Comparison of ENCODE assay signal across 6 cellular contexts in the genomic region with DNA sequence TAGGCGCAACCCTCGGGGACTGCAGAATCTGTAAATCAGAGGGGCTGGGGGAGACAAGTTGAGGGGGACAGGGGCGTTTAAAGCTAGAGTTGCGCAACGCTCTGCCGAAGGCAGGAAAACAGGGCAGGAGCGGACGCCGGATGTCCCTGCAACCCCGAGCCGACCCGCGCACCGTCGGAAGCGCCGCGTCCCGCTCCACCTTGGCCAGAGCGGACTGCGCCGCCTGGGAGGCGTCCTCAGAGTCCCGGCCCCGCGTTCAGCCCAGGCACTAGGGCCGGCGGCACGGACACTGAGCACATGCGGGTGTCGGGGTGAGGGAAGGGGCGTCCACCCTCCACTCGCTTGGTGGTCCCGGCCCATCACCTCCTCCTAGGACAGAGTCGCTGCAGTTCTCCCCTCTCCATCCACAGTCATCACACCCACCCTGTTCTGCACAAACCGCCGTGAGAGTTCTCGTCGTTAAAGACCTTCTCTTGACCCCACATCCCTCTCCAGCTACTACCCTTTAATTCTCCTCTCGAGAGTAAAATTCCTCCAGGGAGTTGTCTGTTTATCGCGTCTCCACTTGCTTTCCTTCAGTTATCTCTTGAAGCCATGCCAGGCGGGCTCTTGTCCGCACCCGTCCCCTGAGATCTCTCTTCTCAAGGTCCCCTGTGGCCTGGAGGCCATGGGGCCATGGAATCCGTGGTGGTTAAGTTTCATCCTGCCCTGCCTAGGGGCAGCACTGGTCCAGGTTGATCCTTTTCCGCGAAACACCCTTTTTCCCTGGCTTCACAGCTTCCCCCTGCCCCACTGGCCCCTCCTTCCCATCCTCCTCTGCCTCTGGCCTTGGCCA.
DNase-seq lines count a peak whose midpoint lies in the region; ATAC-seq, FAIRE-seq and TF ChIP-seq lines count a peak whose summit lies in the region.

No MANE protein-coding gene starts in this region.

- ATAC-seq in effector memory CD8-positive, alpha-beta T cell (replicated peaks): peak; percentile 4
- ATAC-seq in HG02870 (IDR thresholded peaks at IDR 0.05; ENCODE audit: unreplicated experiment): no peak

- FAIRE-seq in D721Med (lab: Jason Lieb, UNC): no peak

- peak overlapping the region; percentile 78 to 83 for H3K4me3 Mint-ChIP-seq in effector memory CD8-positive, alpha-beta T cell

- peak; percentile 20 for DNase-seq in stimulated activated CD4-positive, alpha-beta T cell treated with anti-CD3 and anti-CD28 coated beads, Interleukin-1b, Interleukin-23, amount 100 ng/mL, for 48 hours
- no peak for DNase-seq in stimulated activated CD4-positive, alpha-beta T cell treated with anti-CD3 and anti-CD28 coated beads, Interleukin-12 subunit alpha, Interleukin-12 subunit beta, amount 100 ng/mL, for 4 hours
- no peak for DNase-seq in effector memory CD8-positive, alpha-beta T cell
- DNase-seq in skeletal muscle cell (ENCODE audit: low read depth): no peak
- DNase-seq in D721Med (ENCODE audit: insufficient read length, low spot score): no peak

- peaks cover 23% of the 10 kb centered on the region in 2 donors for H3K4me1 Mint-ChIP-seq in effector memory CD8-positive, alpha-beta T cell (ENCODE audit: low read depth in 2 of 2)

- TF ChIP-seq CTCF in D721Med (IDR thresholded peaks at IDR 0.05; ENCODE audit: insufficient read depth, missing control alignments): no peak

- peak overlapping the region; percentile 47 to 88 for H3K27ac Mint-ChIP-seq in effector memory CD8-positive, alpha-beta T cell

- H3K36me3 Mint-ChIP-seq in effector memory CD8-positive, alpha-beta T cell (ENCODE audit: insufficient read depth): peaks cover 3% of the 10 kb centered on the region

- H3K4me3 ChIP-seq in skeletal muscle cell (ENCODE audit: low read depth, low read length): peak overlapping the region; percentile 80

- H3K27me3 Mint-ChIP-seq in effector memory CD8-positive, alpha-beta T cell: no peaks in the 10 kb centered on the region

- H3K9me3 Mint-ChIP-seq in effector memory CD8-positive, alpha-beta T cell: no peaks in the 10 kb centered on the region
